Comparison of ENCODE assay signal across 8 cellular contexts in genomic region chr13:95624020-95624419, GRCh38. TPM values are rescaled to one million over a fixed set of nuclear protein-coding genes. Genes with fewer than 3 reads are reported as not detected.
DNase-seq lines count a peak whose midpoint lies in the region; ATAC-seq and TF ChIP-seq lines count a peak whose summit lies in the region.

No MANE protein-coding gene starts in this region.

- peaks cover 75% of the 10 kb centered on the region for H3K36me3 ChIP-seq in NT2/D1 (ENCODE audit: insufficient read depth, insufficient read length, low read length)
- no peaks in the 10 kb centered on the region for H3K36me3 ChIP-seq in lung (ENCODE audit: control insufficient read depth in 2 of 2, insufficient read depth in 2 of 2, low read length in 2 of 2)

- no peaks in the 10 kb centered on the region for H3K36me3 Mint-ChIP-seq in activated T-helper 2 cell treated with anti-CD3 and anti-CD28 coated beads, Interferon-gamma antibody, Interleukin-2, Interleukin-4, amounts not matched to agents 10 μg/mL and 5 μg/mL and 100 μg/mL, durations not matched to agents 14 hours and 24 hours and 36 hours (ENCODE audit: low read depth)

- peak; percentile 81 for TF ChIP-seq CTCF in choroid plexus epithelial cell (conservative IDR thresholded peaks at IDR 0.05; ENCODE audit: low read depth, low read length)
- TF ChIP-seq CTCF in lung (IDR thresholded peaks at IDR 0.05; ENCODE audit: control extremely low read depth, extremely low read depth): peak; percentile 32

- no peak overlapping the region for H3K4me3 Mint-ChIP-seq in activated T-helper 2 cell treated with anti-CD3 and anti-CD28 coated beads, Interferon-gamma antibody, Interleukin-2, Interleukin-4, amounts not matched to agents 10 μg/mL and 5 μg/mL and 100 μg/mL, durations not matched to agents 14 hours and 24 hours and 36 hours (ENCODE audit: low read depth)

- intact Hi-C loops in activated T-helper 2 cell treated with anti-CD3 and anti-CD28 coated beads, Interferon-gamma antibody, Interleukin-2, Interleukin-4, amounts not matched to agents 10 μg/mL and 5 μg/mL and 100 μg/mL, durations not matched to agents 14 hours and 24 hours and 36 hours (cut with micrococcal nuclease): loop anchor here (1.0 kb wide), 2 partner anchors 37 to 210 kb away; no protein-coding TSS in a partner anchor

- ATAC-seq in HG02759 (IDR thresholded peaks at IDR 0.05; ENCODE audit: unreplicated experiment) (peak; percentile 62), lung (ENCODE audit: insufficient read depth, low FRiP score) (no peak)

- H3K4me1 ChIP-seq in NT2/D1 (ENCODE audit: insufficient read depth, insufficient read length): no peaks in the 10 kb centered on the region
- no peaks in the 10 kb centered on the region for H3K4me1 ChIP-seq in lung (ENCODE audit: control insufficient read depth in 2 of 2, insufficient read depth in 2 of 2, low read length in 2 of 2)

- DNase-seq in ACHN (peak; percentile 50), ELR (ENCODE audit: low read depth) (peak; percentile 72), NT2/D1 (ENCODE audit: low read depth, low spot score) (peak; percentile 60), choroid plexus epithelial cell (ENCODE audit: low read depth) (peak; percentile 82), lung (ENCODE audit: low spot score) (no peak), NCI-H774 (lab: John Stamatoyannopoulos, UW) (no peak)
- DNase-seq in activated T-helper 2 cell treated with anti-CD3 and anti-CD28 coated beads, Interferon-gamma antibody, Interleukin-2, Interleukin-4, amounts not matched to agents 10 μg/mL and 5 μg/mL and 100 μg/mL, durations not matched to agents 14 hours and 24 hours and 36 hours (ENCODE audit: low spot score): no peak

- H3K27ac Mint-ChIP-seq in activated T-helper 2 cell treated with anti-CD3 and anti-CD28 coated beads, Interferon-gamma antibody, Interleukin-2, Interleukin-4, amounts not matched to agents 10 μg/mL and 5 μg/mL and 100 μg/mL, durations not matched to agents 14 hours and 24 hours and 36 hours: no peak overlapping the region

- WGBS in lung, 2 donors: 14 to 19% methylated on average over 5 of the region's 5 CpGs

- H3K9ac ChIP-seq in NT2/D1 (ENCODE audit: insufficient read length, low read depth): no peak overlapping the region

- H3K27me3 ChIP-seq in NT2/D1 (ENCODE audit: insufficient read depth, insufficient read length) (no peaks in the 10 kb centered on the region), lung (ENCODE audit: control insufficient read depth, insufficient read depth) (no peaks in the 10 kb centered on the region)

- H3K9me3 ChIP-seq in NT2/D1 (ENCODE audit: insufficient read depth, low read length): 0 out of 2 replicates have a peak, but pooled peaks cover 8% of the 10 kb centered on the region
- H3K9me3 ChIP-seq in lung (ENCODE audit: control insufficient read depth in 2 of 2, insufficient read depth in 1 of 2, low read length in 1 of 2): no peaks in the 10 kb centered on the region

- H3K4me3 ChIP-seq in NT2/D1 (ENCODE audit: insufficient read length, low read depth): no peak overlapping the region
- no peak overlapping the region for H3K4me3 ChIP-seq in choroid plexus epithelial cell (ENCODE audit: low read depth, low read length)
- no peak overlapping the region for H3K4me3 ChIP-seq in lung

- no peak overlapping the region for H3K27ac ChIP-seq in lung (ENCODE audit: low read depth in 1 of 2, low read length in 1 of 2)

- no peaks in the 10 kb centered on the region for H3K4me1 Mint-ChIP-seq in activated T-helper 2 cell treated with anti-CD3 and anti-CD28 coated beads, Interferon-gamma antibody, Interleukin-2, Interleukin-4, amounts not matched to agents 10 μg/mL and 5 μg/mL and 100 μg/mL, durations not matched to agents 14 hours and 24 hours and 36 hours (ENCODE audit: low read depth)

- H3K27me3 Mint-ChIP-seq in activated T-helper 2 cell treated with anti-CD3 and anti-CD28 coated beads, Interferon-gamma antibody, Interleukin-2, Interleukin-4, amounts not matched to agents 10 μg/mL and 5 μg/mL and 100 μg/mL, durations not matched to agents 14 hours and 24 hours and 36 hours (ENCODE audit: low read depth): peaks cover 12% of the 10 kb centered on the region

- H3K9me3 Mint-ChIP-seq in activated T-helper 2 cell treated with anti-CD3 and anti-CD28 coated beads, Interferon-gamma antibody, Interleukin-2, Interleukin-4, amounts not matched to agents 10 μg/mL and 5 μg/mL and 100 μg/mL, durations not matched to agents 14 hours and 24 hours and 36 hours: no peaks in the 10 kb centered on the region

- in situ Hi-C loops in ACHN (cut with HindIII; ENCODE audit: low pct_ligation_motif_present, low pct_unique_long_range_greater_than_20kb, low sequenced_read_pairs): no loop called here

RNA-seq across cellular contexts. Expression of gene DZIP1, which starts 20.5 kb away (rescaled TPM):
- 10 to 100 TPM; 11.3 to 26.4 TPM for total RNA-seq in lung
- 1 to 10 TPM; 3.9 to 4.0 TPM for polyA plus RNA-seq in lung
- total RNA-seq in activated T-helper 2 cell treated with anti-CD3 and anti-CD28 coated beads, Interferon-gamma antibody, Interleukin-2, Interleukin-4, amounts not matched to agents 10 μg/mL and 5 μg/mL and 100 μg/mL, durations not matched to agents 14 hours and 24 hours and 36 hours: 0.48 and 0.64 TPM in 2 replicates

RNA-seq across cellular contexts. Expression of gene DNAJC3, which starts 52.9 kb away (rescaled TPM):
- total RNA-seq in lung: 10 to 100 TPM; 48.2 to 61.8 TPM
- 10 to 100 TPM; 15.2 to 28.7 TPM for polyA plus RNA-seq in lung
- total RNA-seq in activated T-helper 2 cell treated with anti-CD3 and anti-CD28 coated beads, Interferon-gamma antibody, Interleukin-2, Interleukin-4, amounts not matched to agents 10 μg/mL and 5 μg/mL and 100 μg/mL, durations not matched to agents 14 hours and 24 hours and 36 hours: 28.1 and 28.6 TPM in 2 replicates

Comparison
In these comparisons a context has a peak if more than half of its experiments do, and no peak if none do; other contexts are left out.
1. DNase-seq: peak in ACHN (single experiment), ELR (single experiment), NT2/D1 (single experiment) and choroid plexus epithelial cell (single experiment); none in lung (single experiment), NCI-H774 (single experiment) and activated T-helper 2 cell treated with anti-CD3 and anti-CD28 coated beads, Interferon-gamma antibody, Interleukin-2, Interleukin-4, amounts not matched to agents 10 μg/mL and 5 μg/mL and 100 μg/mL, durations not matched to agents 14 hours and 24 hours and 36 hours (single experiment).